ENCODE assay signal across 13 cellular contexts in the genomic region with DNA sequence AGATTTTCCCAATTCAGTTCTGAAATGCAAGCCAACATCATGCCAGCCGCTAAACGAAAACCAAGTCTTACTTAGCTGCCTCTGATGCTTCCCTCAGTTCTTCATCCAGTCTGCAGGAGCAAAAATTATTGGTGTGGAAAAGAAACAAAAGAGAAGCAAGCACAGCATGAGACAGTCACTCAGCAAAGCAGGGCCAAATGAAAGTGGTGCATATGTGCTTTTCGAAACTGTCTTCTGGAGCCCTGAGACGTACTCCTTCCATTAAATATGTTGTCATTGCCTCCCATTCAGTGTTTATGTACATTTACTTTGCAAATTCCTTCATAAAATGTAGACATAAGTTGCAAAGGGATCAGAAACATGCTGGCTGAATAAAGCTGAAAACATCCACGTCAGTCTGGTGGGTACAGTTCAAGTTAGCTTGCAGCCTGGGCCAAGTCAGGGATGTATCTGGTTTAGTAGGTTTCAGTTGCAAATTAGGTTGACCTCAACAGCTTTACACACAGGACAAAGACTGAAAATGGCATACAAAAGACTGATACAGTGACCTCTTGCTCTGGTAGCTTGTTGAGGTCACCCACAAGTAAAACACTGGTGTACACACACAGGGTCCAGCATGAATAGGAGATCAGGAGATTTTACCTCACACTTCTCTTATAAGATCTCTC.
DNase-seq lines count a peak whose midpoint lies in the region; ATAC-seq, FAIRE-seq and TF ChIP-seq lines count a peak whose summit lies in the region.
"Had no signal": no experiment of that assay in that cellular context is flagged by ENCODE, and none has a peak within 500 bp of the region (broad histone marks: within the 10 kb centered on the region; RNA-seq: fewer than 3 reads in every experiment).

No MANE protein-coding gene starts in this region.

- peak; percentile 78 for ATAC-seq in GM18505 (IDR thresholded peaks at IDR 0.05; ENCODE audit: unreplicated experiment)
- peak; percentile 94 for ATAC-seq in GM21390 (IDR thresholded peaks at IDR 0.05; ENCODE audit: unreplicated experiment)
- ATAC-seq in HG03064 (IDR thresholded peaks at IDR 0.05; ENCODE audit: low read depth, unreplicated experiment), result peak; percentile 89
- ATAC-seq: foreskin keratinocyte had no signal

- H3K9me3 ChIP-seq in astrocyte (ENCODE audit: insufficient read depth, low read depth, low read length), result no peaks in the 10 kb centered on the region
- no peaks in the 10 kb centered on the region for H3K9me3 ChIP-seq in MG63
- H3K9me3 ChIP-seq: right atrium auricular region had no signal

- no peaks in the 10 kb centered on the region for H3K36me3 Mint-ChIP-seq in astrocyte (ENCODE audit: low read depth, unreplicated experiment)
- H3K36me3 Mint-ChIP-seq: CD4-positive, alpha-beta memory T cell; memory B cell had no signal

- H3K27me3 Mint-ChIP-seq in astrocyte (ENCODE audit: low read depth, unreplicated experiment), result no peaks in the 10 kb centered on the region

- H3K36me3 ChIP-seq in astrocyte (ENCODE audit: insufficient read depth, low read length) (no peaks in the 10 kb centered on the region), MG63 (no peaks in the 10 kb centered on the region)
- H3K36me3 ChIP-seq: right atrium auricular region had no signal

- no peak for TF ChIP-seq POLR2A in GM18505 (IDR thresholded peaks at IDR 0.05; ENCODE audit: borderline replicate concordance, extremely low read depth, insufficient read depth, insufficient read length)

- H3K79me2 ChIP-seq in astrocyte (ENCODE audit: insufficient read depth, low read length), result no peaks in the 10 kb centered on the region

- no peaks in the 10 kb centered on the region for H3K27me3 ChIP-seq in astrocyte (ENCODE audit: insufficient read depth, low read length)
- H3K27me3 ChIP-seq in MG63, result no peaks in the 10 kb centered on the region
- H3K27me3 ChIP-seq: foreskin keratinocyte, right atrium auricular region had no signal

- peaks cover 1% of the 10 kb centered on the region for H3K9me3 Mint-ChIP-seq in astrocyte (ENCODE audit: unreplicated experiment)
- H3K9me3 Mint-ChIP-seq: activated T-cell treated with anti-CD3 and anti-CD28 coated beads, Interleukin-2, amount 50 U/mL, for 24 hours; memory B cell had no signal

- peaks cover 2% of the 10 kb centered on the region for H3K4me1 Mint-ChIP-seq in astrocyte (ENCODE audit: low read depth, unreplicated experiment)

- peak; percentile 41 for FAIRE-seq in astrocyte (lab: Jason Lieb, UNC)

- no peak overlapping the region for H3K4me3 Mint-ChIP-seq in astrocyte (ENCODE audit: unreplicated experiment)
- H3K4me3 Mint-ChIP-seq: activated T-cell treated with anti-CD3 and anti-CD28 coated beads, Interleukin-2, amount 50 U/mL, for 24 hours; CD4-positive, alpha-beta memory T cell; memory B cell had no signal

- no peak overlapping the region for H3K27ac ChIP-seq in astrocyte (ENCODE audit: low read depth, low read length)
- H3K27ac ChIP-seq: foreskin keratinocyte, right atrium auricular region had no signal

- H3K4me2 ChIP-seq in astrocyte (ENCODE audit: low read length), result no peak overlapping the region

- no peak overlapping the region for H3K4me3 ChIP-seq in astrocyte (ENCODE audit: insufficient read depth, low read depth, low read length)
- H3K4me3 ChIP-seq in MG63, result no peak overlapping the region
- H3K4me3 ChIP-seq: right atrium auricular region had no signal

- no peak overlapping the region for H3K27ac Mint-ChIP-seq in astrocyte (ENCODE audit: unreplicated experiment)
- H3K27ac Mint-ChIP-seq: activated T-cell treated with anti-CD3 and anti-CD28 coated beads, Interleukin-2, amount 50 U/mL, for 24 hours; CD4-positive, alpha-beta memory T cell; memory B cell had no signal

- no peak overlapping the region for H2AFZ ChIP-seq in astrocyte (ENCODE audit: low read depth, low read length)

- H3K4me1 ChIP-seq in astrocyte (ENCODE audit: insufficient read depth, low read length), result no peaks in the 10 kb centered on the region
- H3K4me1 ChIP-seq: foreskin keratinocyte had no signal

- DNase-seq in astrocyte (ENCODE audit: low read depth), result no peak
- DNase-seq in NCI-H1092 (lab: John Stamatoyannopoulos, UW), result no peak
- DNase-seq in HuH-7 (ENCODE audit: low spot score), result no peak
- DNase-seq in MG63, result no peak
- DNase-seq in dedifferentiated amniotic fluid mesenchymal stem cell (ENCODE audit: extremely low spot score), result no peak
- DNase-seq: activated T-cell treated with anti-CD3 and anti-CD28 coated beads, Interleukin-2, amount 50 U/mL, for 24 hours; CD4-positive, alpha-beta memory T cell; foreskin keratinocyte had no signal

- no peaks in the 10 kb centered on the region for H4K20me1 ChIP-seq in astrocyte (ENCODE audit: insufficient read depth, low read length)

- H3K9ac ChIP-seq in astrocyte (ENCODE audit: low read length), result no peak overlapping the region

- TF ChIP-seq CTCF in astrocyte (IDR thresholded peaks at IDR 0.05; ENCODE audit: insufficient read depth, low read depth, low read length), result no peak
